8 cellular contexts compared by ENCODE assay signal in genomic region chr22:37018086-37018814, GRCh38. TPM values are rescaled to one million over a fixed set of nuclear protein-coding genes. Genes with fewer than 3 reads are reported as not detected.
A peak's percentile ranks its signal among the peaks of the same experiment; 100 is the strongest.
DNase-seq lines count a peak whose midpoint lies in the region; ATAC-seq, FAIRE-seq and TF ChIP-seq lines count a peak whose summit lies in the region.

No MANE protein-coding gene starts in this region.

- H3K36me3 Mint-ChIP-seq in effector memory CD8-positive, alpha-beta T cell (ENCODE audit: insufficient read depth): no peaks in the 10 kb centered on the region

- H3K4me1 Mint-ChIP-seq in effector memory CD8-positive, alpha-beta T cell (ENCODE audit: low read depth in 2 of 2): peaks cover 15 to 18% of the 10 kb centered on the region in 2 donors

- H3K9me3 ChIP-seq in A549 (no peaks in the 10 kb centered on the region), MG63 (no peaks in the 10 kb centered on the region), muscle layer of duodenum (ENCODE audit: control insufficient read depth in 1 of 2, low read length in 2 of 2) (no peaks in the 10 kb centered on the region)

- H3K4me1 ChIP-seq in A549: peaks cover 45% of the 10 kb centered on the region
- peaks cover 19 to 53% of the 10 kb centered on the region in 2 donors for H3K4me1 ChIP-seq in muscle layer of duodenum (ENCODE audit: control insufficient read depth in 1 of 2, insufficient read depth in 2 of 2, low read length in 2 of 2)

- H3K27ac ChIP-seq in A549: peak overlapping the region; percentile 99 to 100
- H3K27ac ChIP-seq in muscle layer of duodenum (ENCODE audit: low read length): peak overlapping the region; percentile 39

- ATAC-seq in A549 (no peak), left lobe of liver (no peak)
- ATAC-seq in effector memory CD8-positive, alpha-beta T cell (replicated peaks): no peak

- intact Hi-C loops in posterior vena cava (cut with DNase I): no loop called here

- no peak for TF ChIP-seq POLR2A in A549 (IDR thresholded peaks at IDR 0.05; ENCODE audit: low read length)

- WGBS in A549 (ENCODE audit: missing lambda C conversion rate): 45% methylated on average over 4 of the region's 45 CpGs

- no peak for TF ChIP-seq RAD21 in A549 (conservative IDR thresholded peaks at IDR 0.05 in 1 of 2, IDR thresholded peaks at IDR 0.05 in 1 of 2)

- TF ChIP-seq EP300 in A549 (IDR thresholded peaks at IDR 0.05): no peak

- H3K36me3 ChIP-seq in MG63: no peaks in the 10 kb centered on the region; the same call in 1 of the 2 replicates
- H3K36me3 ChIP-seq in muscle layer of duodenum (ENCODE audit: control insufficient read depth in 1 of 2, insufficient read depth in 2 of 2, low read length in 2 of 2): no peaks in the 10 kb centered on the region

- DNase-seq in A549 (ENCODE audit: low read depth in 1 of 2, low spot score in 1 of 2) (no peak), MG63 (no peak), ureter (ENCODE audit: low spot score) (no peak), mucosa of gallbladder (ENCODE audit: low spot score) (no peak), posterior vena cava (ENCODE audit: low spot score) (no peak), left lobe of liver (ENCODE audit: low spot score) (no peak)
- no peak for DNase-seq in effector memory CD8-positive, alpha-beta T cell

- no peak overlapping the region for H3K27ac Mint-ChIP-seq in effector memory CD8-positive, alpha-beta T cell

- no peak for FAIRE-seq in A549 (lab: Jason Lieb, UNC)

- peak overlapping the region; percentile 71 for H3K4me2 ChIP-seq in A549

- no peak for TF ChIP-seq CTCF in A549 (IDR thresholded peaks at IDR 0.05)

- H3K27me3 ChIP-seq in MG63 (no peaks in the 10 kb centered on the region), muscle layer of duodenum (ENCODE audit: low read depth, low read length) (no peaks in the 10 kb centered on the region)

- H3K4me3 Mint-ChIP-seq in effector memory CD8-positive, alpha-beta T cell: peak overlapping the region; percentile 88 to 89

- no peaks in the 10 kb centered on the region for H3K27me3 Mint-ChIP-seq in effector memory CD8-positive, alpha-beta T cell

- peak overlapping the region; percentile 98 for H3K4me3 ChIP-seq in A549
- peak overlapping the region; percentile 75 for H3K4me3 ChIP-seq in MG63
- H3K4me3 ChIP-seq in muscle layer of duodenum (ENCODE audit: low read depth in 1 of 2, low read length in 2 of 2): peak overlapping the region; percentile 57 to 79

- no peaks in the 10 kb centered on the region for H3K9me3 Mint-ChIP-seq in effector memory CD8-positive, alpha-beta T cell

- POLR2A ChIA-PET in A549 (lab: Yijun Ruan, JAX): interaction anchor here (1.0 to 3.3 kb wide), 3 partner anchors 10 to 144 kb away, joined by 3 to 15 read pairs (median 4); no protein-coding TSS in a partner anchor

- CTCF ChIA-PET in A549 (lab: Yijun Ruan, JAX): interaction anchor here (0.9 to 9.0 kb wide), 6 partner anchors 8 to 156 kb away, joined by 3 to 79 read pairs (median 17); no protein-coding TSS in a partner anchor

TF ChIP-seq in A549, 52 proteins besides CTCF, POLR2A, EP300 and RAD21:
- TF ChIP-seq JUN (IDR thresholded peaks at IDR 0.05): no peak
- TF ChIP-seq FOXS1 (CRISPR knock-in tag; IDR thresholded peaks at IDR 0.05): no peak
- no peak for TF ChIP-seq NFE2L2 (conservative IDR thresholded peaks at IDR 0.05; ENCODE audit: low read length)
- TF ChIP-seq RNF2 (IDR thresholded peaks at IDR 0.05; ENCODE audit: borderline replicate concordance, low read depth): no peak
- TF ChIP-seq TP53 (CRISPR knock-in tag; IDR thresholded peaks at IDR 0.05): no peak

RNA-seq across cellular contexts. Expression of gene TST, which starts 1.0 kb away (rescaled TPM):
- polyA plus RNA-seq in A549 (2011; rRNA removed) (43.2 and 49.4 TPM in 2 replicates), A549 (2017; fragmentation: RNase III; extraction: RNeasy Plus Mini Kit Qiagen cat#74134 plus additional on column Dnase treatment) (36.4 to 50.1 TPM (median 49.4 TPM) in 3 replicates)
- 66.1 and 85.7 TPM in 2 replicates for polyA plus RNA-seq in A549 (2012; cell fraction: cytosol; rRNA removed)
- 69.8 and 75.9 TPM in 2 replicates for polyA plus RNA-seq in A549 (2012; cell fraction: nucleus; rRNA removed)
- polyA minus RNA-seq in A549 (2011; rRNA and poly(A)+ RNA removed): 30.3 and 39.4 TPM in 2 replicates
- total RNA-seq in MG63 (2014; rRNA removed; shearing (Covaris generic); ENCODE audit: low replicate concordance): 29.6 and 52.6 TPM in 2 replicates
- total RNA-seq in ureter (53.4 TPM), mucosa of gallbladder (281 TPM), posterior vena cava (1 to 10 TPM; 8.9 to 9.3 TPM), left lobe of liver (349 TPM)

RNA-seq across cellular contexts. Expression of gene MPST, which starts 1.3 kb away (rescaled TPM):
- polyA plus RNA-seq in A549 (2011; rRNA removed) (40.6 and 44.2 TPM in 2 replicates), A549 (2017; fragmentation: RNase III; extraction: RNeasy Plus Mini Kit Qiagen cat#74134 plus additional on column Dnase treatment) (55.4 to 63.3 TPM (median 61.8 TPM) in 3 replicates)
- 109 and 153 TPM in 2 replicates for polyA plus RNA-seq in A549 (2012; cell fraction: cytosol; rRNA removed)
- 121 and 191 TPM in 2 replicates for polyA plus RNA-seq in A549 (2012; cell fraction: nucleus; rRNA removed)
- 20.0 and 24.3 TPM in 2 replicates for polyA minus RNA-seq in A549 (2011; rRNA and poly(A)+ RNA removed)
- 95.7 and 112 TPM in 2 replicates for total RNA-seq in MG63 (2014; rRNA removed; shearing (Covaris generic); ENCODE audit: low replicate concordance)
- total RNA-seq in ureter (42.7 TPM), mucosa of gallbladder (129 TPM), posterior vena cava (10 to 100 TPM; 19.7 to 21.0 TPM), left lobe of liver (247 TPM)

RNA-seq across cellular contexts. Expression of gene KCTD17, which starts 33.3 kb away (rescaled TPM):
- 17.7 and 18.7 TPM in 2 replicates for polyA plus RNA-seq in A549 (2011; rRNA removed)
- polyA plus RNA-seq in A549 (2012; cell fraction: cytosol; rRNA removed): 23.0 and 35.2 TPM in 2 replicates
- 49.7 and 59.1 TPM in 2 replicates for polyA plus RNA-seq in A549 (2012; cell fraction: nucleus; rRNA removed)
- 29.5 to 37.1 TPM (median 35.5 TPM) in 3 replicates for polyA plus RNA-seq in A549 (2017; fragmentation: RNase III; extraction: RNeasy Plus Mini Kit Qiagen cat#74134 plus additional on column Dnase treatment)
- 37.0 and 37.9 TPM in 2 replicates for polyA minus RNA-seq in A549 (2011; rRNA and poly(A)+ RNA removed)
- total RNA-seq in MG63 (2014; rRNA removed; shearing (Covaris generic); ENCODE audit: low replicate concordance): 7.6 and 29.1 TPM in 2 replicates
- 37.2 TPM for total RNA-seq in ureter
- 51.9 TPM for total RNA-seq in mucosa of gallbladder
- total RNA-seq in posterior vena cava: 10 to 100 TPM; 20.4 to 22.0 TPM
- total RNA-seq in left lobe of liver: 2.0 TPM
